Comparison of ENCODE assay signal across 13 cellular contexts in the genomic region with DNA sequence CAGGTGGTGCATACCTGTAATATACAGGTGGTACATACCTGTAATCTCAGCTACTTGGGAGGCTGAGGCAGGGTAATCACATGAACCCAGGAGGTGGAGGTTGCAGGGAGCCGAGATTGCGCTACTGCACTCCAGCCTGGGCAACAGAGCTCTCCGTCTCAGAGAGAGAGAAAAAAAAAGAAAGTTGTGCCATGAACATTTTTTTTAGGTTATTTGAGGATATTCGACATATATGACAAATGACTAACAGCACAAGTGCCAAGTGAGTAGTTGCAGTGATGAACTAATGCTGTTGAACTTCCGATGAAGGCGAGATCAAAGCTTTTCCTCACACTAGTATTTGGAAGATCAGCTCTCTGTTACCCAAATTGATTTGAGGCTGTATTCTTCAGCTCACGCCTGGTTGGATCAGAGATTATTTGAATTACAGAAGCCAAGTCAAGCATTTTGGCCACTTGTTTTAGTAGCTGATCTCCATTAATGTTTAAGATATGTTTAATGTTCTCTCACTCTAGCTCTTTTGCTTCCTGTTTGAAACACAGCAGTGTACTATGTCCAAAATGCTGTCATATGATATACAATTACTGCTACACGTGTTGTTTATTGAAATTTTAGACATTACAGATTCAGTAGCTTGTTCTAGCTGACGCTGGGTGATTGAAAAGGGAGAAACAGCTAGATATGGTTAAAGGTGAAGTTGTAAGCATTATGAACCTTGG. TPM values are rescaled to one million over a fixed set of nuclear protein-coding genes. Genes with fewer than 3 reads are reported as not detected.
DNase-seq lines count a peak whose midpoint lies in the region; ATAC-seq and TF ChIP-seq lines count a peak whose summit lies in the region.
"Had no signal": no experiment of that assay in that cellular context is flagged by ENCODE, and none has a peak within 500 bp of the region (broad histone marks: within the 10 kb centered on the region; RNA-seq: fewer than 3 reads in every experiment).

No MANE protein-coding gene starts in this region.

- peaks cover 46% of the 10 kb centered on the region for H4K20me1 ChIP-seq in osteoblast (ENCODE audit: insufficient read depth, low read length)

- H3K4me3 ChIP-seq in MG63 = no peak overlapping the region
- no peak overlapping the region for H3K4me3 ChIP-seq in cardiac fibroblast (replicated peaks in 1 of 2; ENCODE audit: low read depth in 2 of 2, low read length in 2 of 2)
- no peak overlapping the region for H3K4me3 ChIP-seq in osteoblast (ENCODE audit: insufficient read depth, low read length)
- H3K4me3 ChIP-seq: BLaER1 treated with 17β-estradiol and CSF1 and Interleukin-3, amounts not matched to agents 10 nM and 100 nM; suprapubic skin had no signal

- H3K4me3 Mint-ChIP-seq in HFFc6 = no peak overlapping the region

- H3K36me3 Mint-ChIP-seq in HFFc6 (ENCODE audit: low read depth) = 0 out of 2 replicates have a peak, but pooled peaks cover 7% of the 10 kb centered on the region

- H3K9me3 ChIP-seq in MG63 = no peaks in the 10 kb centered on the region
- H3K9me3 ChIP-seq in osteoblast (ENCODE audit: low read depth, low read length) = no peaks in the 10 kb centered on the region
- H3K9me3 ChIP-seq: BLaER1 treated with 17β-estradiol and CSF1 and Interleukin-3, amounts not matched to agents 10 nM and 100 nM; suprapubic skin had no signal

- peaks cover 72% of the 10 kb centered on the region for H3K4me1 Mint-ChIP-seq in HFFc6 (ENCODE audit: low read depth)

- no peaks in the 10 kb centered on the region; the same call in 1 of the 2 replicates for H3K27me3 Mint-ChIP-seq in HFFc6 (ENCODE audit: insufficient read depth)

- H2AFZ ChIP-seq in osteoblast (ENCODE audit: low read length) = no peak overlapping the region

- peak overlapping the region; percentile 65 for H3K4me2 ChIP-seq in osteoblast (ENCODE audit: insufficient read depth, low read length)

- H3K4me1 ChIP-seq in osteoblast (ENCODE audit: insufficient read depth, low read length) = peaks cover 42% of the 10 kb centered on the region

- H3K36me3 ChIP-seq in MG63 = no peaks in the 10 kb centered on the region
- no peaks in the 10 kb centered on the region for H3K36me3 ChIP-seq in osteoblast (ENCODE audit: insufficient read depth, low read length)
- H3K36me3 ChIP-seq: suprapubic skin had no signal

- H3K79me2 ChIP-seq in osteoblast (ENCODE audit: insufficient read depth, low read length) = peaks cover 79% of the 10 kb centered on the region

- ATAC-seq in HG03442 (IDR thresholded peaks at IDR 0.05; ENCODE audit: unreplicated experiment) = no peak

- DNase-seq in Daoy (ENCODE audit: low read depth) = peak; percentile 18
- DNase-seq in MG63 = peak; percentile 23
- peak; percentile 30 to 60 for DNase-seq in cardiac fibroblast (ENCODE audit: low read depth in 2 of 2)
- DNase-seq in osteoblast (ENCODE audit: insufficient read length, low spot score, missing footprints) = no peak
- no peak for DNase-seq in effector CD8-positive, alpha-beta T cell (lab: John Stamatoyannopoulos, UW)
- no peak for DNase-seq in HPDE6-E6E7 (ENCODE audit: extremely low spot score)
- no peak for DNase-seq in HFFc6
- DNase-seq: activated CD4-positive, alpha-beta T cell treated with anti-CD3 and anti-CD28 coated beads, Interleukin-2, amount 50 U/mL, for 4 hours; effector CD4-positive, alpha-beta T cell; stimulated activated CD4-positive, alpha-beta T cell treated with anti-CD3 and anti-CD28 coated beads, Interleukin-4, amount 100 ng/mL, for 4 hours had no signal

- H3K27ac ChIP-seq in osteoblast (ENCODE audit: low read depth, low read length) = peak overlapping the region; percentile 42
- H3K27ac ChIP-seq: BLaER1 treated with 17β-estradiol and CSF1 and Interleukin-3, amounts not matched to agents 10 nM and 100 nM; suprapubic skin had no signal

- TF ChIP-seq CTCF in cardiac fibroblast (IDR thresholded peaks at IDR 0.05; ENCODE audit: low read depth, low read length) (no peak), osteoblast (IDR thresholded peaks at IDR 0.05; ENCODE audit: extremely low read depth, low read depth, low read length) (no peak), HFFc6 (IDR thresholded peaks at IDR 0.05) (no peak)

- H3K27me3 ChIP-seq in MG63 (no peaks in the 10 kb centered on the region), osteoblast (ENCODE audit: insufficient read depth, low read length) (no peaks in the 10 kb centered on the region)
- H3K27me3 ChIP-seq: BLaER1 treated with 17β-estradiol and CSF1 and Interleukin-3, amounts not matched to agents 10 nM and 100 nM; suprapubic skin had no signal

- no peaks in the 10 kb centered on the region for H3K9me3 Mint-ChIP-seq in HFFc6

- H3K27ac Mint-ChIP-seq in HFFc6 = no peak overlapping the region; the same call in 1 of the 2 replicates

RNA-seq across cellular contexts. Expression of gene WDR20, which starts 43.4 kb away (rescaled TPM):
- 10.2 and 12.2 TPM in 2 replicates for total RNA-seq in Daoy (2014; rRNA removed; shearing (Covaris generic))
- 11.2 and 11.8 TPM in 2 replicates for total RNA-seq in MG63 (2014; rRNA removed; shearing (Covaris generic); ENCODE audit: low replicate concordance)
- total RNA-seq in osteoblast = 15.6 and 18.3 TPM in 2 replicates
- 10 to 100 TPM; 24.4 to 28.7 (median 27.7) TPM for total RNA-seq in HFFc6 (2021; fragmentation: NEBNext Ultra II Directional; extraction: Animal tissue kit (Norgen Biotek cat#: 25700))

Comparison
In these comparisons a context has a peak if more than half of its experiments do, and no peak if none do; other contexts are left out.
1. DNase-seq: peak in Daoy (single experiment), MG63 (single experiment) and cardiac fibroblast (2 of 2); none in osteoblast (single experiment), effector CD8-positive, alpha-beta T cell (single experiment), HPDE6-E6E7 (single experiment) and HFFc6 (single experiment).